ENCODE assay signal across 13 cellular contexts in genomic region chr12:77686760-77687159, GRCh38.
DNase-seq lines count a peak whose midpoint lies in the region; ATAC-seq, FAIRE-seq and TF ChIP-seq lines count a peak whose summit lies in the region.
"Had no signal": no experiment of that assay in that cellular context is flagged by ENCODE, and none has a peak within 500 bp of the region (broad histone marks: within the 10 kb centered on the region; RNA-seq: fewer than 3 reads in every experiment).

No MANE protein-coding gene starts in this region.

- no peaks in the 10 kb centered on the region for H3K27me3 ChIP-seq in bronchial epithelial cell (ENCODE audit: control insufficient read depth, insufficient read depth, low read length)

- ATAC-seq in GM21786 (IDR thresholded peaks at IDR 0.05; ENCODE audit: unreplicated experiment) = no peak
- ATAC-seq: stimulated activated effector memory CD8-positive, alpha-beta T cell treated with anti-CD3 and anti-CD28 coated beads, Interleukin-12 subunit alpha, Interleukin-12 subunit beta, amount 100 ng/mL, for 72 hours had no signal

- no peak for TF ChIP-seq POLR2A in NB4 (IDR thresholded peaks at IDR 0.05; ENCODE audit: extremely low read depth, insufficient read length)

- H3K36me3 Mint-ChIP-seq in neural crest cell (ENCODE audit: low read depth) = no peaks in the 10 kb centered on the region
- H3K36me3 Mint-ChIP-seq: stimulated activated effector memory CD8-positive, alpha-beta T cell treated with anti-CD3 and anti-CD28 coated beads, Interleukin-12 subunit alpha, Interleukin-12 subunit beta, amount 100 ng/mL, for 72 hours had no signal

- H3K4me3 ChIP-seq in NB4 (ENCODE audit: low read depth, low read length) = no peak overlapping the region
- no peak overlapping the region for H3K4me3 ChIP-seq in bronchial epithelial cell (ENCODE audit: low read depth, low read length)
- H3K4me3 ChIP-seq: HAP-1 had no signal

- FAIRE-seq in bronchial epithelial cell (lab: Jason Lieb, UNC) = no peak

- H3K9me3 Mint-ChIP-seq in neural crest cell = no peaks in the 10 kb centered on the region

- TF ChIP-seq CTCF in GM12872 (IDR thresholded peaks at IDR 0.05; ENCODE audit: insufficient read depth, low read depth, low read length) (peak; percentile 33; the same call in 2 of the 3 replicates), NB4 (IDR thresholded peaks at IDR 0.05; ENCODE audit: low read depth, low read length) (peak; percentile 9), bronchial epithelial cell (IDR thresholded peaks at IDR 0.05; ENCODE audit: insufficient read depth, low read length, severe bottlenecking) (no peak), neural crest cell (conservative IDR thresholded peaks at IDR 0.05) (peak; percentile 49)

- H3K4me1 Mint-ChIP-seq in neural crest cell = peaks cover 5% of the 10 kb centered on the region
- H3K4me1 Mint-ChIP-seq: stimulated activated effector memory CD8-positive, alpha-beta T cell treated with anti-CD3 and anti-CD28 coated beads, Interleukin-12 subunit alpha, Interleukin-12 subunit beta, amount 100 ng/mL, for 72 hours had no signal

- no peaks in the 10 kb centered on the region for H3K27me3 Mint-ChIP-seq in neural crest cell (ENCODE audit: low read depth)

- H3K36me3 ChIP-seq in bronchial epithelial cell (ENCODE audit: control insufficient read depth, insufficient read depth, low read length) = no peaks in the 10 kb centered on the region
- H3K36me3 ChIP-seq: HAP-1 had no signal

- H3K27ac Mint-ChIP-seq in neural crest cell (ENCODE audit: unreplicated experiment) = no peak overlapping the region
- H3K27ac Mint-ChIP-seq: stimulated activated effector memory CD8-positive, alpha-beta T cell treated with anti-CD3 and anti-CD28 coated beads, Interleukin-12 subunit alpha, Interleukin-12 subunit beta, amount 100 ng/mL, for 72 hours had no signal

- no peak overlapping the region for H3K4me3 Mint-ChIP-seq in neural crest cell
- H3K4me3 Mint-ChIP-seq: stimulated activated effector memory CD8-positive, alpha-beta T cell treated with anti-CD3 and anti-CD28 coated beads, Interleukin-12 subunit alpha, Interleukin-12 subunit beta, amount 100 ng/mL, for 72 hours had no signal

- DNase-seq in NB4 (ENCODE audit: low read depth) = peak; percentile 4
- DNase-seq in bronchial epithelial cell (ENCODE audit: low read depth) = peak; percentile 19
- DNase-seq in neural crest cell (ENCODE audit: low read depth, low spot score) = no peak
- no peak for DNase-seq in T-helper 2 cell
- no peak for DNase-seq in stimulated activated CD4-positive, alpha-beta T cell treated with anti-CD3 and anti-CD28 coated beads, Interleukin-1b, Interleukin-23, amount 100 ng/mL, for 48 hours
- DNase-seq: activated CD4-positive, CD25-positive, alpha-beta regulatory T cell treated with anti-CD3 and anti-CD28 coated beads, Interleukin-2, amount 50 U/mL, for 72 hours; activated effector memory CD4-positive, alpha-beta T cell treated with anti-CD3 and anti-CD28 coated beads, Interleukin-2, amount 50 U/mL, for 16 hours; GDM1; NCI-H146 had no signal

Comparison
In these comparisons a context has a peak if more than half of its experiments do, and no peak if none do; other contexts are left out.
1. DNase-seq: peak in NB4 (single experiment) and bronchial epithelial cell (single experiment); none in neural crest cell (single experiment), T-helper 2 cell (0 of 5) and stimulated activated CD4-positive, alpha-beta T cell treated with anti-CD3 and anti-CD28 coated beads, Interleukin-1b, Interleukin-23, amount 100 ng/mL, for 48 hours (single experiment).